In the genomic region with DNA sequence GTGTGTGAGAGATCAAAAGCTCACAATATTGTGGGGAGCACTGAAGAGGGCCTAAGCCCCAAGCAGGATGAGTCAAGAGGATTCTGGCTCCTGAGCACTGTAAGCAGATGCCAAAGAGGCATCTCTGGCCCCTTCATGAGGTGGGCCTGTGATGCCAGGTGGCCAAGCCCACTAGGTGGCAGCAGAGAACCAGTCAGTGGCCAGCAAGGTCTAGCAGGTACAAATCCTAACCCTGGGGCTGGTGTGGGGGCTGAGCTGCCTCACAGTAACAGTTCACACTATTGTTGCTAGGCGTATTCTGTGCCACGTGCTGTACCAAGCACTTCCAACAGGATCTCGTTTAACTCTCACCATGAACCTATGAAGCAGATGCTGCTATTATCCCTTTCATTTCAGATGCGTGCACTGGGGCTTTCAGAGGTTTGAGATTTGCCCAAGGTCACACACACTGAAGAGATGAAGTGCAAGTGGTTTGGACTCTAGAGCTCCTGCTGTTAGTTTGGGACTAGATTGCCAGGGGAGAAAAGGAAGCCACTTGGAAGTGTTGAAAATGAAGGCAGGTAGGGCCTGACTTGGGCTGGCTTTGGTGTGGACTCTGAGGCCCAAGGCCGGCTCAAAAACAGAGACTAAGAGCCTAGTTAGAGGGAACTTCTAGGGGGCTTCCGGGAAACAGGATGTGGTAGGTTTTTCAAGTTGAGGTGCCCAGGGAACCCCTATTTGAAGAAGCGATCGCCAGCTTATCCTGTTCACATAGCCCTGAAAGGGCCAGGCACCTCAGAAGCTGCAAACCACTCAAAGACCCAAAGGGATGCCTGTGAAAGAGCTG, we compare ENCODE assay signal across 1 cellular context.
TF ChIP-seq lines count a peak whose summit lies in the region.

No MANE protein-coding gene starts in this region.

TF ChIP-seq in HepG2, 621 proteins besides CTCF, POLR2A, EP300 and RAD21 (continued from another document):
- no peak for TF ChIP-seq ZNF564 (CRISPR knock-in tag; IDR thresholded peaks at IDR 0.05)
- TF ChIP-seq PCBP2 (optimal IDR thresholded peaks at IDR 0.05; ENCODE audit: low read depth, low read length, poor library complexity, severe bottlenecking), result no peak
- 0 out of 2 replicates have a peak, but pooled peaks have one; percentile 66 for TF ChIP-seq KDM5B (CRISPR knock-in tag; IDR thresholded peaks at IDR 0.05; ENCODE audit: borderline replicate concordance)
- TF ChIP-seq MIXL1 (CRISPR knock-in tag; IDR thresholded peaks at IDR 0.05), result peak; percentile 57; the same call in 1 of the 2 replicates
- TF ChIP-seq, protein P1, sequence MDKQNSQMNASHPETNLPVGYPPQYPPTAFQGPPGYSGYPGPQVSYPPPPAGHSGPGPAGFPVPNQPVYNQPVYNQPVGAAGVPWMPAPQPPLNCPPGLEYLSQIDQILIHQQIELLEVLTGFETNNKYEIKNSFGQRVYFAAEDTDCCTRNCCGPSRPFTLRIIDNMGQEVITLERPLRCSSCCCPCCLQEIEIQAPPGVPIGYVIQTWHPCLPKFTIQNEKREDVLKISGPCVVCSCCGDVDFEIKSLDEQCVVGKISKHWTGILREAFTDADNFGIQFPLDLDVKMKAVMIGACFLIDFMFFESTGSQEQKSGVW (CRISPR knock-in tag; IDR thresholded peaks at IDR 0.05; ENCODE audit: borderline replicate concordance), result no peak
- no peak for TF ChIP-seq ZBTB44 (CRISPR knock-in tag; IDR thresholded peaks at IDR 0.05)
- TF ChIP-seq, protein P2, sequence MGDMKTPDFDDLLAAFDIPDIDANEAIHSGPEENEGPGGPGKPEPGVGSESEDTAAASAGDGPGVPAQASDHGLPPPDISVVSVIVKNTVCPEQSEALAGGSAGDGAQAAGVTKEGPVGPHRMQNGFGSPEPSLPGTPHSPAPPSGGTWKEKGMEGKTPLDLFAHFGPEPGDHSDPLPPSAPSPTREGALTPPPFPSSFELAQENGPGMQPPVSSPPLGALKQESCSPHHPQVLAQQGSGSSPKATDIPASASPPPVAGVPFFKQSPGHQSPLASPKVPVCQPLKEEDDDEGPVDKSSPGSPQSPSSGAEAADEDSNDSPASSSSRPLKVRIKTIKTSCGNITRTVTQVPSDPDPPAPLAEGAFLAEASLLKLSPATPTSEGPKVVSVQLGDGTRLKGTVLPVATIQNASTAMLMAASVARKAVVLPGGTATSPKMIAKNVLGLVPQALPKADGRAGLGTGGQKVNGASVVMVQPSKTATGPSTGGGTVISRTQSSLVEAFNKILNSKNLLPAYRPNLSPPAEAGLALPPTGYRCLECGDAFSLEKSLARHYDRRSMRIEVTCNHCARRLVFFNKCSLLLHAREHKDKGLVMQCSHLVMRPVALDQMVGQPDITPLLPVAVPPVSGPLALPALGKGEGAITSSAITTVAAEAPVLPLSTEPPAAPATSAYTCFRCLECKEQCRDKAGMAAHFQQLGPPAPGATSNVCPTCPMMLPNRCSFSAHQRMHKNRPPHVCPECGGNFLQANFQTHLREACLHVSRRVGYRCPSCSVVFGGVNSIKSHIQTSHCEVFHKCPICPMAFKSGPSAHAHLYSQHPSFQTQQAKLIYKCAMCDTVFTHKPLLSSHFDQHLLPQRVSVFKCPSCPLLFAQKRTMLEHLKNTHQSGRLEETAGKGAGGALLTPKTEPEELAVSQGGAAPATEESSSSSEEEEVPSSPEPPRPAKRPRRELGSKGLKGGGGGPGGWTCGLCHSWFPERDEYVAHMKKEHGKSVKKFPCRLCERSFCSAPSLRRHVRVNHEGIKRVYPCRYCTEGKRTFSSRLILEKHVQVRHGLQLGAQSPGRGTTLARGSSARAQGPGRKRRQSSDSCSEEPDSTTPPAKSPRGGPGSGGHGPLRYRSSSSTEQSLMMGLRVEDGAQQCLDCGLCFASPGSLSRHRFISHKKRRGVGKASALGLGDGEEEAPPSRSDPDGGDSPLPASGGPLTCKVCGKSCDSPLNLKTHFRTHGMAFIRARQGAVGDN (CRISPR knock-in tag; IDR thresholded peaks at IDR 0.05), result peak; percentile 65
- TF ChIP-seq TARDBP (CRISPR knock-in tag; IDR thresholded peaks at IDR 0.05), result peak; percentile 46; the same call in 1 of the 2 replicates
- TF ChIP-seq STAG1 (CRISPR knock-in tag; IDR thresholded peaks at IDR 0.05), result peak; percentile 98
- no peak for TF ChIP-seq XBP1 (CRISPR knock-in tag; IDR thresholded peaks at IDR 0.05)
- TF ChIP-seq HOMEZ (CRISPR knock-in tag; IDR thresholded peaks at IDR 0.05; ENCODE audit: low read depth), result 0 out of 2 replicates have a peak, but pooled peaks have one; percentile 12
- TF ChIP-seq, protein P3, sequence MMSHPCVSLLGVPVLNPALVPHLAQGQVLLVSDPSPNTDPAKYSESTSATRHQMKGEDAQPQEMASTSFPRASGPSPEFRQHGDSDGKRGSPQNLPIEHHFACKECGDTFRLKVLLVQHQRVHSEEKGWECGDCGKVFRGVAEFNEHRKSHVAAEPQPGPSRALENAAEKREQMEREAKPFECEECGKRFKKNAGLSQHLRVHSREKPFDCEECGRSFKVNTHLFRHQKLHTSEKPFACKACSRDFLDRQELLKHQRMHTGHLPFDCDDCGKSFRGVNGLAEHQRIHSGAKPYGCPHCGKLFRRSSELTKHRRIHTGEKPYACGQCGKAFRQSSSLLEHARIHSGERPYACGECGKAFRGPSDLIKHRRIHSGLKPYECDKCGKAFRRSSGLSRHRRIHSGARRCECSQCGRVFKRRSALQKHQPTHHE (CRISPR knock-in tag; IDR thresholded peaks at IDR 0.05; ENCODE audit: borderline replicate concordance), result peak; percentile 27; the same call in 1 of the 2 replicates
- TF ChIP-seq, protein P4, sequence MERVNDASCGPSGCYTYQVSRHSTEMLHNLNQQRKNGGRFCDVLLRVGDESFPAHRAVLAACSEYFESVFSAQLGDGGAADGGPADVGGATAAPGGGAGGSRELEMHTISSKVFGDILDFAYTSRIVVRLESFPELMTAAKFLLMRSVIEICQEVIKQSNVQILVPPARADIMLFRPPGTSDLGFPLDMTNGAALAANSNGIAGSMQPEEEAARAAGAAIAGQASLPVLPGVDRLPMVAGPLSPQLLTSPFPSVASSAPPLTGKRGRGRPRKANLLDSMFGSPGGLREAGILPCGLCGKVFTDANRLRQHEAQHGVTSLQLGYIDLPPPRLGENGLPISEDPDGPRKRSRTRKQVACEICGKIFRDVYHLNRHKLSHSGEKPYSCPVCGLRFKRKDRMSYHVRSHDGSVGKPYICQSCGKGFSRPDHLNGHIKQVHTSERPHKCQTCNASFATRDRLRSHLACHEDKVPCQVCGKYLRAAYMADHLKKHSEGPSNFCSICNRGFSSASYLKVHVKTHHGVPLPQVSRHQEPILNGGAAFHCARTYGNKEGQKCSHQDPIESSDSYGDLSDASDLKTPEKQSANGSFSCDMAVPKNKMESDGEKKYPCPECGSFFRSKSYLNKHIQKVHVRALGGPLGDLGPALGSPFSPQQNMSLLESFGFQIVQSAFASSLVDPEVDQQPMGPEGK (CRISPR knock-in tag; IDR thresholded peaks at IDR 0.05), result peak; percentile 87
- TF ChIP-seq SP5 (CRISPR knock-in tag; IDR thresholded peaks at IDR 0.05; ENCODE audit: borderline replicate concordance, low read depth), result peak; percentile 18; the same call in 1 of the 2 replicates
- TF ChIP-seq CBX5 (CRISPR knock-in tag; IDR thresholded peaks at IDR 0.05; ENCODE audit: borderline replicate concordance), result peak; percentile 36; the same call in 1 of the 2 replicates
- TF ChIP-seq ZNF790 (CRISPR knock-in tag; IDR thresholded peaks at IDR 0.05; ENCODE audit: borderline replicate concordance), result no peak
- no peak for TF ChIP-seq PLRG1 (conservative IDR thresholded peaks at IDR 0.05)
- peak; percentile 64; the same call in 1 of the 2 replicates for TF ChIP-seq ZMYM4 (CRISPR knock-in tag; IDR thresholded peaks at IDR 0.05)
- TF ChIP-seq, protein P5, sequence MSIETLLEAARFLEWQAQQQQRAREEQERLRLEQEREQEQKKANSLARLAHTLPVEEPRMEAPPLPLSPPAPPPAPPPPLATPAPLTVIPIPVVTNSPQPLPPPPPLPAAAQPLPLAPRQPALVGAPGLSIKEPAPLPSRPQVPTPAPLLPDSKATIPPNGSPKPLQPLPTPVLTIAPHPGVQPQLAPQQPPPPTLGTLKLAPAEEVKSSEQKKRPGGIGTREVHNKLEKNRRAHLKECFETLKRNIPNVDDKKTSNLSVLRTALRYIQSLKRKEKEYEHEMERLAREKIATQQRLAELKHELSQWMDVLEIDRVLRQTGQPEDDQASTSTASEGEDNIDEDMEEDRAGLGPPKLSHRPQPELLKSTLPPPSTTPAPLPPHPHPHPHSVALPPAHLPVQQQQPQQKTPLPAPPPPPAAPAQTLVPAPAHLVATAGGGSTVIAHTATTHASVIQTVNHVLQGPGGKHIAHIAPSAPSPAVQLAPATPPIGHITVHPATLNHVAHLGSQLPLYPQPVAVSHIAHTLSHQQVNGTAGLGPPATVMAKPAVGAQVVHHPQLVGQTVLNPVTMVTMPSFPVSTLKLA (IDR thresholded peaks at IDR 0.05), result peak; percentile 26; the same call in 1 of the 2 replicates
- TF ChIP-seq RCOR2 (CRISPR knock-in tag; IDR thresholded peaks at IDR 0.05), result peak; percentile 46; the same call in 1 of the 2 replicates
- peak; percentile 54; the same call in 1 of the 2 replicates for TF ChIP-seq ZNF547 (CRISPR knock-in tag; IDR thresholded peaks at IDR 0.05)
- no peak for TF ChIP-seq NR2F6 (IDR thresholded peaks at IDR 0.05)
- TF ChIP-seq NR2F6 (CRISPR knock-in tag; IDR thresholded peaks at IDR 0.05), result 0 out of 2 replicates have a peak, but pooled peaks have one; percentile 11
- no peak for TF ChIP-seq JDP2 (CRISPR knock-in tag; IDR thresholded peaks at IDR 0.05; ENCODE audit: borderline replicate concordance)
- 0 out of 2 replicates have a peak, but pooled peaks have one; percentile 36 for TF ChIP-seq ZNF619 (CRISPR knock-in tag; IDR thresholded peaks at IDR 0.05)
- no peak for TF ChIP-seq ZNF883 (CRISPR knock-in tag; IDR thresholded peaks at IDR 0.05; ENCODE audit: not compliant biosample characterization)
- 0 out of 2 replicates have a peak, but pooled peaks have one; percentile 39 for TF ChIP-seq SMAD3 (CRISPR knock-in tag; IDR thresholded peaks at IDR 0.05)
- TF ChIP-seq GLI4 (CRISPR knock-in tag; IDR thresholded peaks at IDR 0.05; ENCODE audit: borderline replicate concordance), result 0 out of 2 replicates have a peak, but pooled peaks have one; percentile 20
- no peak for TF ChIP-seq SMYD3 (CRISPR knock-in tag; IDR thresholded peaks at IDR 0.05)
- peak; percentile 32; the same call in 1 of the 2 replicates for TF ChIP-seq POGZ (CRISPR knock-in tag; IDR thresholded peaks at IDR 0.05)
- TF ChIP-seq KDM2A (CRISPR knock-in tag; IDR thresholded peaks at IDR 0.05; ENCODE audit: borderline replicate concordance, low read depth), result peak; percentile 66; the same call in 1 of the 2 replicates
- peak; percentile 53 for TF ChIP-seq TEAD3 (CRISPR knock-in tag; optimal IDR thresholded peaks at IDR 0.05; ENCODE audit: borderline replicate concordance)
- peak; percentile 86 for TF ChIP-seq SALL1 (CRISPR knock-in tag; IDR thresholded peaks at IDR 0.05)
- TF ChIP-seq ZNF230 (CRISPR knock-in tag; IDR thresholded peaks at IDR 0.05), result no peak
- 0 out of 2 replicates have a peak, but pooled peaks have one; percentile 13 for TF ChIP-seq BCL6 (CRISPR knock-in tag; IDR thresholded peaks at IDR 0.05)
- TF ChIP-seq, protein P6, sequence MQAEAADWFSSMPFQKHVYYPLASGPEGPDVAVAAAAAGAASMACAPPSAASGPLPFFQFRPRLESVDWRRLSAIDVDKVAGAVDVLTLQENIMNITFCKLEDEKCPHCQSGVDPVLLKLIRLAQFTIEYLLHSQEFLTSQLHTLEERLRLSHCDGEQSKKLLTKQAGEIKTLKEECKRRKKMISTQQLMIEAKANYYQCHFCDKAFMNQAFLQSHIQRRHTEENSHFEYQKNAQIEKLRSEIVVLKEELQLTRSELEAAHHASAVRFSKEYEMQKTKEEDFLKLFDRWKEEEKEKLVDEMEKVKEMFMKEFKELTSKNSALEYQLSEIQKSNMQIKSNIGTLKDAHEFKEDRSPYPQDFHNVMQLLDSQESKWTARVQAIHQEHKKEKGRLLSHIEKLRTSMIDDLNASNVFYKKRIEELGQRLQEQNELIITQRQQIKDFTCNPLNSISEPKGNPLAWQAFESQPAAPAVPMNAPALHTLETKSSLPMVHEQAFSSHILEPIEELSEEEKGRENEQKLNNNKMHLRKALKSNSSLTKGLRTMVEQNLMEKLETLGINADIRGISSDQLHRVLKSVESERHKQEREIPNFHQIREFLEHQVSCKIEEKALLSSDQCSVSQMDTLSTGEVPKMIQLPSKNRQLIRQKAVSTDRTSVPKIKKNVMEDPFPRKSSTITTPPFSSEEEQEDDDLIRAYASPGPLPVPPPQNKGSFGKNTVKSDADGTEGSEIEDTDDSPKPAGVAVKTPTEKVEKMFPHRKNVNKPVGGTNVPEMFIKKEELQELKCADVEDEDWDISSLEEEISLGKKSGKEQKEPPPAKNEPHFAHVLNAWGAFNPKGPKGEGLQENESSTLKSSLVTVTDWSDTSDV (CRISPR knock-in tag; IDR thresholded peaks at IDR 0.05), result 0 out of 2 replicates have a peak, but pooled peaks have one; percentile 62
- TF ChIP-seq ZBTB8A (CRISPR knock-in tag; IDR thresholded peaks at IDR 0.05; ENCODE audit: borderline replicate concordance, low read depth), result no peak
- no peak for TF ChIP-seq PBX3 (CRISPR knock-in tag; IDR thresholded peaks at IDR 0.05; ENCODE audit: borderline replicate concordance)
